ENCODE assay signal across 22 cellular contexts in genomic region chr2:36700311-36700710, GRCh38. TPM values are rescaled to one million over a fixed set of nuclear protein-coding genes. Genes with fewer than 3 reads are reported as not detected.
DNase-seq lines count a peak whose midpoint lies in the region; ATAC-seq and TF ChIP-seq lines count a peak whose summit lies in the region.
"Had no signal": no experiment of that assay in that cellular context is flagged by ENCODE, and none has a peak within 500 bp of the region (broad histone marks: within the 10 kb centered on the region; RNA-seq: fewer than 3 reads in every experiment).

No MANE protein-coding gene starts in this region.

- H2AFZ ChIP-seq in trophoblast cell (ENCODE audit: insufficient read depth, low read length, poor library complexity) = no peak overlapping the region

- peak overlapping the region; percentile 75 for H3K4ac ChIP-seq in trophoblast cell (ENCODE audit: low read depth, low read length)

- H3K9ac ChIP-seq in trophoblast cell (ENCODE audit: low read length) = no peak overlapping the region

- H2BK5ac ChIP-seq in trophoblast cell (ENCODE audit: low read depth, low read length, poor library complexity) = peak overlapping the region; percentile 54

- H3K79me1 ChIP-seq in trophoblast cell (ENCODE audit: low read length) = peaks cover 26% of the 10 kb centered on the region

- H3K9me3 ChIP-seq in left ventricle myocardium inferior (replicated peaks) = no peaks in the 10 kb centered on the region
- no peaks in the 10 kb centered on the region for H3K9me3 ChIP-seq in right cardiac atrium (ENCODE audit: control insufficient read depth, low read length)
- H3K9me3 ChIP-seq in RWPE2 (ENCODE audit: severe bottlenecking) = no peaks in the 10 kb centered on the region
- no peaks in the 10 kb centered on the region for H3K9me3 ChIP-seq in trophoblast cell (ENCODE audit: insufficient read depth, low read depth, low read length)
- H3K9me3 ChIP-seq: A549 had no signal

- H3K4me1 ChIP-seq in left ventricle myocardium inferior (no peaks in the 10 kb centered on the region), right cardiac atrium (ENCODE audit: control insufficient read depth, insufficient read depth, low read length) (no peaks in the 10 kb centered on the region), RWPE2 (ENCODE audit: insufficient read depth, poor library complexity, severe bottlenecking) (peaks cover 33% of the 10 kb centered on the region), trophoblast cell (ENCODE audit: control insufficient read depth in 1 of 2, insufficient read depth in 2 of 2, low read length in 2 of 2) (peaks cover 17 to 28% of the 10 kb centered on the region in 2 experiments)

- H3K27me3 ChIP-seq in left ventricle myocardium inferior (ENCODE audit: low read depth) (peaks cover 10% of the 10 kb centered on the region), right cardiac atrium (ENCODE audit: control insufficient read depth, insufficient read depth) (no peaks in the 10 kb centered on the region), RWPE2 (ENCODE audit: insufficient read depth, poor library complexity, severe bottlenecking) (no peaks in the 10 kb centered on the region), trophoblast cell (ENCODE audit: insufficient read depth, low read length) (no peaks in the 10 kb centered on the region)

- H3K4me3 ChIP-seq in left ventricle myocardium inferior (no peak overlapping the region), right cardiac atrium (ENCODE audit: low read length) (no peak overlapping the region), RWPE2 (ENCODE audit: severe bottlenecking) (no peak overlapping the region), trophoblast cell (ENCODE audit: low read depth, low read length) (no peak overlapping the region)
- H3K4me3 ChIP-seq: A549, GM23338 had no signal

- H2BK12ac ChIP-seq in trophoblast cell (ENCODE audit: low read length) = peak overlapping the region; percentile 46

- TF ChIP-seq CTCF in left ventricle myocardium inferior (IDR thresholded peaks at IDR 0.05; ENCODE audit: borderline replicate concordance) = no peak
- TF ChIP-seq CTCF in RWPE2 (IDR thresholded peaks at IDR 0.05; ENCODE audit: poor library complexity, severe bottlenecking) = no peak

- H2BK120ac ChIP-seq in trophoblast cell (ENCODE audit: insufficient read depth, low read length, poor library complexity) = peak overlapping the region; percentile 84

- no peak overlapping the region for H3K18ac ChIP-seq in trophoblast cell (ENCODE audit: low read length)

- peak overlapping the region; percentile 71 for H4K91ac ChIP-seq in trophoblast cell (ENCODE audit: low read depth, low read length)

- H3K36me3 ChIP-seq in left ventricle myocardium inferior = no peaks in the 10 kb centered on the region
- no peaks in the 10 kb centered on the region for H3K36me3 ChIP-seq in RWPE2 (ENCODE audit: low read depth)
- H3K36me3 ChIP-seq in trophoblast cell (ENCODE audit: control insufficient read depth in 1 of 2, insufficient read depth in 2 of 2, low read length in 2 of 2) = no peaks in the 10 kb centered on the region

- 94% methylated on average over 4 of the region's 4 CpGs for WGBS in right cardiac atrium
- no CpG with 5 or more reads among the region's 4 CpGs for WGBS in trophoblast cell (ENCODE audit: extremely low coverage, insufficient coverage, insufficient read length)

- peaks cover 1% of the 10 kb centered on the region for H3K79me2 ChIP-seq in trophoblast cell (ENCODE audit: control insufficient read depth, insufficient read depth, low read length, poor library complexity)

- H3K27ac ChIP-seq in left ventricle myocardium inferior (replicated peaks) (peak overlapping the region; percentile 49), right cardiac atrium (ENCODE audit: low read length) (no peak overlapping the region), RWPE2 (ENCODE audit: poor library complexity, severe bottlenecking) (peak overlapping the region; percentile 72), trophoblast cell (ENCODE audit: low read depth, low read length) (peak overlapping the region; percentile 89)
- H3K27ac ChIP-seq: A549 had no signal

- H4K12ac ChIP-seq in trophoblast cell (ENCODE audit: low read depth, low read length) = peak overlapping the region; percentile 16

- H3K14ac ChIP-seq in trophoblast cell (ENCODE audit: low read length) = peak overlapping the region; percentile 63

- DNase-seq in left ventricle myocardium inferior (no peak), right cardiac atrium (no peak), RWPE2 (ENCODE audit: low spot score) (no peak), trophoblast cell (peak in 1 of 2 donors; percentile 54), NCI-H2196 (lab: John Stamatoyannopoulos, UW; ENCODE audit: unreplicated experiment) (no peak), midbrain (lab: John Stamatoyannopoulos, UW) (no peak)
- DNase-seq: 8988T; ACHN; AML-193; C1 segment of cervical spinal cord; Calu3; CD4-positive, alpha-beta memory T cell; COR-L47; DMS53; DMS79 treated with DMSO at 0.1 percent for 48 hours; GF-D8; H9 had no signal

- H3K4me2 ChIP-seq in trophoblast cell (ENCODE audit: low read length) = no peak overlapping the region
- H3K4me2 ChIP-seq: A549, GM23338 had no signal

- no peak overlapping the region for H3K23ac ChIP-seq in trophoblast cell (ENCODE audit: low read length)

- no peak for ATAC-seq in right cardiac atrium
- ATAC-seq in RWPE2 (ENCODE audit: low read depth) = no peak
- ATAC-seq: A549, GM23338, HCT116 had no signal

- intact Hi-C loops in left ventricle myocardium inferior (cut with micrococcal nuclease) = no loop called here
- intact Hi-C loops in right cardiac atrium (cut with DNase I) = no loop called here

- H2AK5ac ChIP-seq in trophoblast cell (ENCODE audit: low read length) = no peak overlapping the region

- peak overlapping the region; percentile 32 for H4K8ac ChIP-seq in trophoblast cell (ENCODE audit: low read depth, low read length)

RNA-seq across cellular contexts. Expression of gene VIT, which starts 3.8 kb away (rescaled TPM):
- total RNA-seq in left ventricle myocardium inferior = 8.5 TPM
- total RNA-seq in right cardiac atrium = 10 to 100 TPM; 10.2 to 25.0 (median 16.2) TPM
- 11.7 TPM for polyA plus RNA-seq in right cardiac atrium
- polyA plus RNA-seq in trophoblast cell (2013) = 3.1 and 3.4 TPM in 2 replicates
- total RNA-seq: Calu3; CD4-positive, alpha-beta memory T cell; Daoy; G401; GM23338 had no signal
- polyA plus RNA-seq: A549; CD4-positive, alpha-beta memory T cell; GM23338 had no signal
